ENCODE assay signal across 1 cellular context in the genomic region with DNA sequence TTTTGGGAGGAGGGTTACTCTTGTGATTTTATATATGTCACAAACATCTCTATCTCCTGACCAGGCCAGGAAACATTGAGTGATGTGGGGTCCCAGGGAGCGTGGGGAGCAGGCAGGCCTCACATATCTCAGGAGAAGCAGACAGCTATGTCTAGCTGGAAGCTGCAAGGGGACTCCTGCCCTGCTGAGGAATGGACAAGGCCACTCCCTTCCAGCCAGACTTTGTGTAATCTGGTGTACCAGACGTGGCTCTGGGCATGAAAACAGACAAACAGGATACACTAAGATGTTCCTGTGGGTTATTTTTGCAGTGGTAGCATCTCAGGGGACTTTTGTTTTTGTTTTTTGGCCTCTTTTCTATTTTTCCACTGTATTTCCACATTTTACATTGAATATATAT.
A peak's percentile ranks its signal among the peaks of the same experiment; 100 is the strongest.
TF ChIP-seq lines count a peak whose summit lies in the region.

No MANE protein-coding gene starts in this region.

TF ChIP-seq in K562, 482 proteins besides CTCF, POLR2A, EP300 and RAD21:
- TF ChIP-seq, protein P1, sequence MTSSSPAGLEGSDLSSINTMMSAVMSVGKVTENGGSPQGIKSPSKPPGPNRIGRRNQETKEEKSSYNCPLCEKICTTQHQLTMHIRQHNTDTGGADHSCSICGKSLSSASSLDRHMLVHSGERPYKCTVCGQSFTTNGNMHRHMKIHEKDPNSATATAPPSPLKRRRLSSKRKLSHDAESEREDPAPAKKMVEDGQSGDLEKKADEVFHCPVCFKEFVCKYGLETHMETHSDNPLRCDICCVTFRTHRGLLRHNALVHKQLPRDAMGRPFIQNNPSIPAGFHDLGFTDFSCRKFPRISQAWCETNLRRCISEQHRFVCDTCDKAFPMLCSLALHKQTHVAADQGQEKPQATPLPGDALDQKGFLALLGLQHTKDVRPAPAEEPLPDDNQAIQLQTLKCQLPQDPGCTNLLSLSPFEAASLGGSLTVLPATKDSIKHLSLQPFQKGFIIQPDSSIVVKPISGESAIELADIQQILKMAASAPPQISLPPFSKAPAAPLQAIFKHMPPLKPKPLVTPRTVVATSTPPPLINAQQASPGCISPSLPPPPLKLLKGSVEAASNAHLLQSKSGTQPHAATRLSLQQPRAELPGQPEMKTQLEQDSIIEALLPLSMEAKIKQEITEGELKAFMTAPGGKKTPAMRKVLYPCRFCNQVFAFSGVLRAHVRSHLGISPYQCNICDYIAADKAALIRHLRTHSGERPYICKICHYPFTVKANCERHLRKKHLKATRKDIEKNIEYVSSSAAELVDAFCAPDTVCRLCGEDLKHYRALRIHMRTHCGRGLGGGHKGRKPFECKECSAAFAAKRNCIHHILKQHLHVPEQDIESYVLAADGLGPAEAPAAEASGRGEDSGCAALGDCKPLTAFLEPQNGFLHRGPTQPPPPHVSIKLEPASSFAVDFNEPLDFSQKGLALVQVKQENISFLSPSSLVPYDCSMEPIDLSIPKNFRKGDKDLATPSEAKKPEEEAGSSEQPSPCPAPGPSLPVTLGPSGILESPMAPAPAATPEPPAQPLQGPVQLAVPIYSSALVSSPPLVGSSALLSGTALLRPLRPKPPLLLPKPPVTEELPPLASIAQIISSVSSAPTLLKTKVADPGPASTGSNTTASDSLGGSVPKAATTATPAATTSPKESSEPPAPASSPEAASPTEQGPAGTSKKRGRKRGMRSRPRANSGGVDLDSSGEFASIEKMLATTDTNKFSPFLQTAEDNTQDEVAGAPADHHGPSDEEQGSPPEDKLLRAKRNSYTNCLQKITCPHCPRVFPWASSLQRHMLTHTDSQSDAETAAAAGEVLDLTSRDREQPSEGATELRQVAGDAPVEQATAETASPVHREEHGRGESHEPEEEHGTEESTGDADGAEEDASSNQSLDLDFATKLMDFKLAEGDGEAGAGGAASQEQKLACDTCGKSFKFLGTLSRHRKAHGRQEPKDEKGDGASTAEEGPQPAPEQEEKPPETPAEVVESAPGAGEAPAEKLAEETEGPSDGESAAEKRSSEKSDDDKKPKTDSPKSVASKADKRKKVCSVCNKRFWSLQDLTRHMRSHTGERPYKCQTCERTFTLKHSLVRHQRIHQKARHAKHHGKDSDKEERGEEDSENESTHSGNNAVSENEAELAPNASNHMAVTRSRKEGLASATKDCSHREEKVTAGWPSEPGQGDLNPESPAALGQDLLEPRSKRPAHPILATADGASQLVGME (CRISPR knock-in tag; IDR thresholded peaks at IDR 0.05) = no peak
- peak; percentile 12; the same call in 1 of the 2 replicates for TF ChIP-seq GATA2 (CRISPR knock-in tag; IDR thresholded peaks at IDR 0.05)
- no peak for TF ChIP-seq ZNF174 (CRISPR knock-in tag; IDR thresholded peaks at IDR 0.05)
- TF ChIP-seq SRF (CRISPR knock-in tag; IDR thresholded peaks at IDR 0.05) = no peak
- TF ChIP-seq ESRRB (CRISPR knock-in tag; IDR thresholded peaks at IDR 0.05; ENCODE audit: borderline replicate concordance) = no peak
- TF ChIP-seq, protein P2, sequence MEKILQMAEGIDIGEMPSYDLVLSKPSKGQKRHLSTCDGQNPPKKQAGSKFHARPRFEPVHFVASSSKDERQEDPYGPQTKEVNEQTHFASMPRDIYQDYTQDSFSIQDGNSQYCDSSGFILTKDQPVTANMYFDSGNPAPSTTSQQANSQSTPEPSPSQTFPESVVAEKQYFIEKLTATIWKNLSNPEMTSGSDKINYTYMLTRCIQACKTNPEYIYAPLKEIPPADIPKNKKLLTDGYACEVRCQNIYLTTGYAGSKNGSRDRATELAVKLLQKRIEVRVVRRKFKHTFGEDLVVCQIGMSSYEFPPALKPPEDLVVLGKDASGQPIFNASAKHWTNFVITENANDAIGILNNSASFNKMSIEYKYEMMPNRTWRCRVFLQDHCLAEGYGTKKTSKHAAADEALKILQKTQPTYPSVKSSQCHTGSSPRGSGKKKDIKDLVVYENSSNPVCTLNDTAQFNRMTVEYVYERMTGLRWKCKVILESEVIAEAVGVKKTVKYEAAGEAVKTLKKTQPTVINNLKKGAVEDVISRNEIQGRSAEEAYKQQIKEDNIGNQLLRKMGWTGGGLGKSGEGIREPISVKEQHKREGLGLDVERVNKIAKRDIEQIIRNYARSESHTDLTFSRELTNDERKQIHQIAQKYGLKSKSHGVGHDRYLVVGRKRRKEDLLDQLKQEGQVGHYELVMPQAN (IDR thresholded peaks at IDR 0.05; ENCODE audit: borderline replicate concordance) = no peak
- TF ChIP-seq, protein P3, sequence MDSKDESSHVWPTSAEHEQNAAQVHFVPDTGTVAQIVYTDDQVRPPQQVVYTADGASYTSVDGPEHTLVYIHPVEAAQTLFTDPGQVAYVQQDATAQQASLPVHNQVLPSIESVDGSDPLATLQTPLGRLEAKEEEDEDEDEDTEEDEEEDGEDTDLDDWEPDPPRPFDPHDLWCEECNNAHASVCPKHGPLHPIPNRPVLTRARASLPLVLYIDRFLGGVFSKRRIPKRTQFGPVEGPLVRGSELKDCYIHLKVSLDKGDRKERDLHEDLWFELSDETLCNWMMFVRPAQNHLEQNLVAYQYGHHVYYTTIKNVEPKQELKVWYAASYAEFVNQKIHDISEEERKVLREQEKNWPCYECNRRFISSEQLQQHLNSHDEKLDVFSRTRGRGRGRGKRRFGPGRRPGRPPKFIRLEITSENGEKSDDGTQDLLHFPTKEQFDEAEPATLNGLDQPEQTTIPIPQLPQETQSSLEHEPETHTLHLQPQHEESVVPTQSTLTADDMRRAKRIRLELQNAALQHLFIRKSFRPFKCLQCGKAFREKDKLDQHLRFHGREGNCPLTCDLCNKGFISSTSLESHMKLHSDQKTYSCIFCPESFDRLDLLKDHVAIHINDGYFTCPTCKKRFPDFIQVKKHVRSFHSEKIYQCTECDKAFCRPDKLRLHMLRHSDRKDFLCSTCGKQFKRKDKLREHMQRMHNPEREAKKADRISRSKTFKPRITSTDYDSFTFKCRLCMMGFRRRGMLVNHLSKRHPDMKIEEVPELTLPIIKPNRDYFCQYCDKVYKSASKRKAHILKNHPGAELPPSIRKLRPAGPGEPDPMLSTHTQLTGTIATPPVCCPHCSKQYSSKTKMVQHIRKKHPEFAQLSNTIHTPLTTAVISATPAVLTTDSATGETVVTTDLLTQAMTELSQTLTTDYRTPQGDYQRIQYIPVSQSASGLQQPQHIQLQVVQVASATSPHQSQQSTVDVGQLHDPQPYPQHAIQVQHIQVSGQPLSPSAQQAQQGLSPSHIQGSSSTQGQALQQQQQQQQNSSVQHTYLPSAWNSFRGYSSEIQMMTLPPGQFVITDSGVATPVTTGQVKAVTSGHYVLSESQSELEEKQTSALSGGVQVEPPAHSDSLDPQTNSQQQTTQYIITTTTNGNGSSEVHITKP (IDR thresholded peaks at IDR 0.05; ENCODE audit: partially characterized antibody) = peak; percentile 15
- no peak for TF ChIP-seq KLF13 (tag; IDR thresholded peaks at IDR 0.05; ENCODE audit: borderline replicate concordance, low read depth)
- TF ChIP-seq CBFA2T3 (IDR thresholded peaks at IDR 0.05) = peak; percentile 85
- no peak for TF ChIP-seq JUND (IDR thresholded peaks at IDR 0.05; ENCODE audit: borderline replicate concordance, low read depth, low read length)
- TF ChIP-seq JUND (tag; IDR thresholded peaks at IDR 0.05; ENCODE audit: borderline replicate concordance, low read depth, low read length) = no peak
- no peak for TF ChIP-seq SREBF2 (CRISPR knock-in tag; IDR thresholded peaks at IDR 0.05)
- no peak for TF ChIP-seq TBP (optimal IDR thresholded peaks at IDR 0.05; ENCODE audit: low read depth, low read length)
- no peak for TF ChIP-seq PCBP2 (IDR thresholded peaks at IDR 0.05; ENCODE audit: low read depth, low read length, poor library complexity, severe bottlenecking)
- TF ChIP-seq ZNF212 (CRISPR knock-in tag; IDR thresholded peaks at IDR 0.05) = no peak
- TF ChIP-seq, protein P4, sequence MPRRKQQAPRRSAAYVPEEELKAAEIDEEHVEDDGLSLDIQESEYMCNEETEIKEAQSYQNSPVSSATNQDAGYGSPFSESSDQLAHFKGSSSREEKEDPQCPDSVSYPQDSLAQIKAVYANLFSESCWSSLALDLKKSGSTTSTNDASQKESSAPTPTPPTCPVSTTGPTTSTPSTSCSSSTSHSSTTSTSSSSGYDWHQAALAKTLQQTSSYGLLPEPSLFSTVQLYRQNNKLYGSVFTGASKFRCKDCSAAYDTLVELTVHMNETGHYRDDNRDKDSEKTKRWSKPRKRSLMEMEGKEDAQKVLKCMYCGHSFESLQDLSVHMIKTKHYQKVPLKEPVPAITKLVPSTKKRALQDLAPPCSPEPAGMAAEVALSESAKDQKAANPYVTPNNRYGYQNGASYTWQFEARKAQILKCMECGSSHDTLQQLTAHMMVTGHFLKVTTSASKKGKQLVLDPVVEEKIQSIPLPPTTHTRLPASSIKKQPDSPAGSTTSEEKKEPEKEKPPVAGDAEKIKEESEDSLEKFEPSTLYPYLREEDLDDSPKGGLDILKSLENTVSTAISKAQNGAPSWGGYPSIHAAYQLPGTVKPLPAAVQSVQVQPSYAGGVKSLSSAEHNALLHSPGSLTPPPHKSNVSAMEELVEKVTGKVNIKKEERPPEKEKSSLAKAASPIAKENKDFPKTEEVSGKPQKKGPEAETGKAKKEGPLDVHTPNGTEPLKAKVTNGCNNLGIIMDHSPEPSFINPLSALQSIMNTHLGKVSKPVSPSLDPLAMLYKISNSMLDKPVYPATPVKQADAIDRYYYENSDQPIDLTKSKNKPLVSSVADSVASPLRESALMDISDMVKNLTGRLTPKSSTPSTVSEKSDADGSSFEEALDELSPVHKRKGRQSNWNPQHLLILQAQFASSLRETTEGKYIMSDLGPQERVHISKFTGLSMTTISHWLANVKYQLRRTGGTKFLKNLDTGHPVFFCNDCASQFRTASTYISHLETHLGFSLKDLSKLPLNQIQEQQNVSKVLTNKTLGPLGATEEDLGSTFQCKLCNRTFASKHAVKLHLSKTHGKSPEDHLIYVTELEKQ (CRISPR knock-in tag; IDR thresholded peaks at IDR 0.05) = no peak
- no peak for TF ChIP-seq FIP1L1 (IDR thresholded peaks at IDR 0.05; ENCODE audit: low read depth, low read length, poor library complexity, severe bottlenecking)
- TF ChIP-seq MTA2 (IDR thresholded peaks at IDR 0.05; ENCODE audit: low read depth) = 0 out of 2 replicates have a peak, but pooled peaks have one; percentile 11
- peak; percentile 73 for TF ChIP-seq CBFA2T2 (conservative IDR thresholded peaks at IDR 0.05)
- no peak for TF ChIP-seq CHD4 (IDR thresholded peaks at IDR 0.05; ENCODE audit: insufficient read depth, insufficient replicate concordance, low read depth, low read length, poor library complexity, severe bottlenecking)
- TF ChIP-seq CBX2 (IDR thresholded peaks at IDR 0.05; ENCODE audit: insufficient read depth, low read length, poor library complexity, severe bottlenecking) = no peak
- no peak for TF ChIP-seq RCOR1 (IDR thresholded peaks at IDR 0.05; ENCODE audit: borderline replicate concordance in 1 of 2, low read depth in 2 of 2, low read length in 2 of 2)
- no peak for TF ChIP-seq ZKSCAN3 (CRISPR knock-in tag; IDR thresholded peaks at IDR 0.05)
- TF ChIP-seq STAG1 (CRISPR knock-in tag; IDR thresholded peaks at IDR 0.05; ENCODE audit: borderline replicate concordance) = no peak
- TF ChIP-seq, protein P5, sequence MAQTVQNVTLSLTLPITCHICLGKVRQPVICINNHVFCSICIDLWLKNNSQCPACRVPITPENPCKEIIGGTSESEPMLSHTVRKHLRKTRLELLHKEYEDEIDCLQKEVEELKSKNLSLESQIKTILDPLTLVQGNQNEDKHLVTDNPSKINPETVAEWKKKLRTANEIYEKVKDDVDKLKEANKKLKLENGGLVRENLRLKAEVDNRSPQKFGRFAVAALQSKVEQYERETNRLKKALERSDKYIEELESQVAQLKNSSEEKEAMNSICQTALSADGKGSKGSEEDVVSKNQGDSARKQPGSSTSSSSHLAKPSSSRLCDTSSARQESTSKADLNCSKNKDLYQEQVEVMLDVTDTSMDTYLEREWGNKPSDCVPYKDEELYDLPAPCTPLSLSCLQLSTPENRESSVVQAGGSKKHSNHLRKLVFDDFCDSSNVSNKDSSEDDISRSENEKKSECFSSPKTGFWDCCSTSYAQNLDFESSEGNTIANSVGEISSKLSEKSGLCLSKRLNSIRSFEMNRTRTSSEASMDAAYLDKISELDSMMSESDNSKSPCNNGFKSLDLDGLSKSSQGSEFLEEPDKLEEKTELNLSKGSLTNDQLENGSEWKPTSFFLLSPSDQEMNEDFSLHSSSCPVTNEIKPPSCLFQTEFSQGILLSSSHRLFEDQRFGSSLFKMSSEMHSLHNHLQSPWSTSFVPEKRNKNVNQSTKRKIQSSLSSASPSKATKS (CRISPR knock-in tag; IDR thresholded peaks at IDR 0.05) = no peak
- no peak for TF ChIP-seq MAFK (IDR thresholded peaks at IDR 0.05; ENCODE audit: low read length)
- TF ChIP-seq, protein P6, sequence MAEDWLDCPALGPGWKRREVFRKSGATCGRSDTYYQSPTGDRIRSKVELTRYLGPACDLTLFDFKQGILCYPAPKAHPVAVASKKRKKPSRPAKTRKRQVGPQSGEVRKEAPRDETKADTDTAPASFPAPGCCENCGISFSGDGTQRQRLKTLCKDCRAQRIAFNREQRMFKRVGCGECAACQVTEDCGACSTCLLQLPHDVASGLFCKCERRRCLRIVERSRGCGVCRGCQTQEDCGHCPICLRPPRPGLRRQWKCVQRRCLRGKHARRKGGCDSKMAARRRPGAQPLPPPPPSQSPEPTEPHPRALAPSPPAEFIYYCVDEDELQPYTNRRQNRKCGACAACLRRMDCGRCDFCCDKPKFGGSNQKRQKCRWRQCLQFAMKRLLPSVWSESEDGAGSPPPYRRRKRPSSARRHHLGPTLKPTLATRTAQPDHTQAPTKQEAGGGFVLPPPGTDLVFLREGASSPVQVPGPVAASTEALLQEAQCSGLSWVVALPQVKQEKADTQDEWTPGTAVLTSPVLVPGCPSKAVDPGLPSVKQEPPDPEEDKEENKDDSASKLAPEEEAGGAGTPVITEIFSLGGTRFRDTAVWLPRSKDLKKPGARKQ (CRISPR knock-in tag; IDR thresholded peaks at IDR 0.05) = no peak
- TF ChIP-seq TCF3 (CRISPR knock-in tag; IDR thresholded peaks at IDR 0.05) = peak; percentile 87
- peak; percentile 69 for TF ChIP-seq SMAD4 (CRISPR knock-in tag; conservative IDR thresholded peaks at IDR 0.05)
- TF ChIP-seq BHLHE40 (IDR thresholded peaks at IDR 0.05; ENCODE audit: low read length) = no peak
- TF ChIP-seq TAL1 (IDR thresholded peaks at IDR 0.05) = peak; percentile 65; the same call in 1 of the 2 replicates
- no peak for TF ChIP-seq ZNF253 (CRISPR knock-in tag; conservative IDR thresholded peaks at IDR 0.05)
- TF ChIP-seq HMGN3 (IDR thresholded peaks at IDR 0.05; ENCODE audit: borderline replicate concordance, extremely low read depth, insufficient read length, low read depth, low read length) = no peak
- TF ChIP-seq PHF21A (IDR thresholded peaks at IDR 0.05; ENCODE audit: borderline replicate concordance, low read depth) = no peak
- TF ChIP-seq FOXK1 (CRISPR knock-in tag; IDR thresholded peaks at IDR 0.05; ENCODE audit: borderline replicate concordance) = no peak
- TF ChIP-seq NCOR1 (IDR thresholded peaks at IDR 0.05) = peak; percentile 77
- no peak for TF ChIP-seq SRSF1 (IDR thresholded peaks at IDR 0.05; ENCODE audit: low read depth, low read length)
- no peak for TF ChIP-seq NR2C1 (IDR thresholded peaks at IDR 0.05)
- no peak for TF ChIP-seq NR2C1 (tag; IDR thresholded peaks at IDR 0.05)
- peak; percentile 69; the same call in 1 of the 2 replicates for TF ChIP-seq MYNN (IDR thresholded peaks at IDR 0.05)
- TF ChIP-seq MYNN (CRISPR knock-in tag; IDR thresholded peaks at IDR 0.05) = no peak
- 0 out of 4 replicates have a peak, but pooled peaks of 1 of the 2 experiments have one; percentile 40 for TF ChIP-seq MAZ (CRISPR knock-in tag; conservative IDR thresholded peaks at IDR 0.05 in 1 of 2, IDR thresholded peaks at IDR 0.05 in 1 of 2)
- peak; percentile 42 for TF ChIP-seq ARID1B (IDR thresholded peaks at IDR 0.05)
- TF ChIP-seq HLTF (IDR thresholded peaks at IDR 0.05) = no peak
- no peak for TF ChIP-seq XRCC3 (IDR thresholded peaks at IDR 0.05)
- no peak for TF ChIP-seq ZBTB7A (IDR thresholded peaks at IDR 0.05; ENCODE audit: borderline replicate concordance, control insufficient read depth, low read depth, low read length)
- TF ChIP-seq POLR2AphosphoS2 (IDR thresholded peaks at IDR 0.05; ENCODE audit: low read length) = no peak
